13 cellular contexts compared by ENCODE assay signal in genomic region chr11:70067591-70068341, GRCh38. TPM values are rescaled to one million over a fixed set of nuclear protein-coding genes. Genes with fewer than 3 reads are reported as not detected.
DNase-seq lines count a peak whose midpoint lies in the region; ATAC-seq and TF ChIP-seq lines count a peak whose summit lies in the region.
"Had no signal": no experiment of that assay in that cellular context is flagged by ENCODE, and none has a peak within 500 bp of the region (broad histone marks: within the 10 kb centered on the region; RNA-seq: fewer than 3 reads in every experiment).

No MANE protein-coding gene starts in this region.

- no peaks in the 10 kb centered on the region for H3K4me1 Mint-ChIP-seq in activated CD8-positive, alpha-beta T cell treated with anti-CD3 and anti-CD28 coated beads, Interleukin-2, amount 10 ng/mL, durations not matched to agents 7 days and 5 days (ENCODE audit: low read depth)
- H3K4me1 Mint-ChIP-seq: CD8-positive, alpha-beta memory T cell had no signal

- no peak overlapping the region for H2BK15ac ChIP-seq in neuronal stem cell (ENCODE audit: low read length)

- no CpG with 5 or more reads among the region's 20 CpGs for WGBS in neuronal stem cell (ENCODE audit: extremely low coverage in 2 of 2, insufficient read length in 2 of 2, insufficient replicate concordance in 1 of 2), 2 donors

- peaks cover 25% of the 10 kb centered on the region for H3K27me3 Mint-ChIP-seq in activated CD8-positive, alpha-beta T cell treated with anti-CD3 and anti-CD28 coated beads, Interleukin-2, amount 10 ng/mL, durations not matched to agents 7 days and 5 days (ENCODE audit: low read depth)

- H3K23ac ChIP-seq in neuronal stem cell (ENCODE audit: low read depth, low read length, poor library complexity), result no peak overlapping the region

- no peaks in the 10 kb centered on the region for H3K36me3 Mint-ChIP-seq in activated CD8-positive, alpha-beta T cell treated with anti-CD3 and anti-CD28 coated beads, Interleukin-2, amount 10 ng/mL, durations not matched to agents 7 days and 5 days (ENCODE audit: low read depth)
- H3K36me3 Mint-ChIP-seq: CD8-positive, alpha-beta memory T cell had no signal

- no peak overlapping the region for H3K9ac ChIP-seq in neuronal stem cell (ENCODE audit: low read depth, low read length, poor library complexity)

- no peak overlapping the region for H3K18ac ChIP-seq in neuronal stem cell (ENCODE audit: low read length)

- no peak overlapping the region for H4K91ac ChIP-seq in neuronal stem cell (ENCODE audit: low read depth, low read length, poor library complexity)

- no peak overlapping the region for H3K4ac ChIP-seq in neuronal stem cell (ENCODE audit: low read length)

- H3K36me3 ChIP-seq in neuronal stem cell (replicated peaks in 1 of 2; ENCODE audit: control insufficient read depth in 2 of 2, insufficient read depth in 2 of 2, low read length in 2 of 2), result no peaks in the 10 kb centered on the region
- H3K36me3 ChIP-seq: lower lobe of right lung had no signal

- no peaks in the 10 kb centered on the region for H3K79me1 ChIP-seq in neuronal stem cell (ENCODE audit: low read depth, low read length)

- H3K4me2 ChIP-seq in neuronal stem cell (ENCODE audit: insufficient read depth, low read length, poor library complexity, severe bottlenecking), result no peak overlapping the region

- H2AK5ac ChIP-seq in neuronal stem cell (ENCODE audit: low read depth, low read length), result no peak overlapping the region

- peak; percentile 6 for DNase-seq in GM03348 (ENCODE audit: low spot score)
- DNase-seq in NCI-H1092 treated with DMSO at 0.1 percent for 48 hours (lab: John Stamatoyannopoulos, UW), result peak; percentile 48
- DNase-seq in coronary artery (ENCODE audit: low spot score), result peak; percentile 64
- peak; percentile 41 for DNase-seq in neuronal stem cell (ENCODE audit: low spot score)
- no peak for DNase-seq in activated CD8-positive, alpha-beta T cell treated with anti-CD3 and anti-CD28 coated beads, Interleukin-2, amount 10 ng/mL, durations not matched to agents 7 days and 5 days
- no peak for DNase-seq in NCI-H226
- DNase-seq: CD8-positive, alpha-beta memory T cell; lower lobe of right lung; T-helper 2 cell had no signal

- CTCF ChIA-PET in activated CD8-positive, alpha-beta T cell treated with anti-CD3 and anti-CD28 coated beads, Interleukin-2, amount 10 ng/mL, durations not matched to agents 7 days and 5 days (lab: Charles Lee), result no interaction called here

- no peak overlapping the region for H3K4me3 Mint-ChIP-seq in activated CD8-positive, alpha-beta T cell treated with anti-CD3 and anti-CD28 coated beads, Interleukin-2, amount 10 ng/mL, durations not matched to agents 7 days and 5 days
- H3K4me3 Mint-ChIP-seq: CD8-positive, alpha-beta memory T cell had no signal

- H3K27ac Mint-ChIP-seq in activated CD8-positive, alpha-beta T cell treated with anti-CD3 and anti-CD28 coated beads, Interleukin-2, amount 10 ng/mL, durations not matched to agents 7 days and 5 days, result no peak overlapping the region
- H3K27ac Mint-ChIP-seq: CD8-positive, alpha-beta memory T cell had no signal

- H3K9me3 ChIP-seq in neuronal stem cell (replicated peaks in 1 of 2; ENCODE audit: control insufficient read depth in 2 of 2, insufficient read depth in 1 of 2, low read depth in 1 of 2, low read length in 2 of 2), result no peaks in the 10 kb centered on the region
- H3K9me3 ChIP-seq: lower lobe of right lung had no signal

- POLR2A ChIA-PET in activated CD8-positive, alpha-beta T cell treated with anti-CD3 and anti-CD28 coated beads, Interleukin-2, amount 10 ng/mL, durations not matched to agents 7 days and 5 days (lab: Charles Lee), result no interaction called here

- H2BK5ac ChIP-seq in neuronal stem cell (ENCODE audit: low read length), result no peak overlapping the region

- no peak overlapping the region for H2BK12ac ChIP-seq in neuronal stem cell (ENCODE audit: low read length)

- no peak overlapping the region for H3K14ac ChIP-seq in neuronal stem cell (ENCODE audit: low read length)

- peaks cover under 1 to 60% (median 9%) of the 10 kb centered on the region in 3 experiments for H3K27me3 ChIP-seq in neuronal stem cell (ENCODE audit: control insufficient read depth in 3 of 3, insufficient read depth in 3 of 3, low read depth in 1 of 3, low read length in 3 of 3)

- no peak overlapping the region for H2BK120ac ChIP-seq in neuronal stem cell (ENCODE audit: low read depth, low read length)

- H3K9me3 Mint-ChIP-seq in activated CD8-positive, alpha-beta T cell treated with anti-CD3 and anti-CD28 coated beads, Interleukin-2, amount 10 ng/mL, durations not matched to agents 7 days and 5 days (ENCODE audit: insufficient read depth), result no peaks in the 10 kb centered on the region
- H3K9me3 Mint-ChIP-seq: CD8-positive, alpha-beta memory T cell had no signal

- no peak for ATAC-seq in activated CD8-positive, alpha-beta T cell treated with anti-CD3 and anti-CD28 coated beads, Interleukin-2, amount 10 ng/mL, durations not matched to agents 7 days and 5 days
- ATAC-seq in HG02852 (IDR thresholded peaks at IDR 0.05; ENCODE audit: unreplicated experiment) (no peak), GM19452 (IDR thresholded peaks at IDR 0.05; ENCODE audit: unreplicated experiment) (no peak)
- ATAC-seq: lower lobe of right lung had no signal

- H3K27ac ChIP-seq in coronary artery (no peak overlapping the region), neuronal stem cell (replicated peaks; ENCODE audit: low read length) (no peak overlapping the region)
- H3K27ac ChIP-seq: lower lobe of right lung had no signal

- no peak for TF ChIP-seq CTCF in coronary artery (IDR thresholded peaks at IDR 0.05)

- no peak overlapping the region for H2AFZ ChIP-seq in neuronal stem cell (ENCODE audit: low read length)

- no peak overlapping the region for H4K8ac ChIP-seq in neuronal stem cell (ENCODE audit: low read depth, low read length)

- H3K4me1 ChIP-seq in neuronal stem cell (ENCODE audit: control insufficient read depth in 2 of 2, insufficient read depth in 1 of 2, low read depth in 1 of 2, low read length in 2 of 2), result peaks cover 2 to 13% of the 10 kb centered on the region in 2 donors
- H3K4me1 ChIP-seq: lower lobe of right lung had no signal

- H3K4me3 ChIP-seq in coronary artery (no peak overlapping the region), neuronal stem cell (ENCODE audit: low read length in 2 of 2) (no peak overlapping the region)
- H3K4me3 ChIP-seq: lower lobe of right lung had no signal

RNA-seq across cellular contexts. Expression of gene ANO1, which starts 10.4 kb away (rescaled TPM):
- polyA plus RNA-seq in neuronal stem cell (2013, experiment 1 of 2), result 0.20 TPM
- 0.28 TPM for polyA plus RNA-seq in neuronal stem cell (2013, experiment 2 of 2)
- total RNA-seq in activated CD8-positive, alpha-beta T cell treated with anti-CD3 and anti-CD28 coated beads, Interleukin-2, amount 10 ng/mL, durations not matched to agents 7 days and 5 days, result not detected
- total RNA-seq: activated CD8-positive, alpha-beta memory T cell treated with anti-CD3 and anti-CD28 coated beads for 36 hours; CD8-positive, alpha-beta memory T cell; dermis microvascular lymphatic vessel endothelial cell had no signal
- polyA plus RNA-seq: CD8-positive, alpha-beta memory T cell had no signal

Comparison
In these comparisons a context has a peak if more than half of its experiments do, and no peak if none do; other contexts are left out.
1. DNase-seq: peak in GM03348 (single experiment), NCI-H1092 treated with DMSO at 0.1 percent for 48 hours (single experiment), coronary artery (single experiment) and neuronal stem cell (single experiment); none in activated CD8-positive, alpha-beta T cell treated with anti-CD3 and anti-CD28 coated beads, Interleukin-2, amount 10 ng/mL, durations not matched to agents 7 days and 5 days (single experiment) and NCI-H226 (single experiment).